23 cellular contexts compared by ENCODE assay signal in the genomic region with DNA sequence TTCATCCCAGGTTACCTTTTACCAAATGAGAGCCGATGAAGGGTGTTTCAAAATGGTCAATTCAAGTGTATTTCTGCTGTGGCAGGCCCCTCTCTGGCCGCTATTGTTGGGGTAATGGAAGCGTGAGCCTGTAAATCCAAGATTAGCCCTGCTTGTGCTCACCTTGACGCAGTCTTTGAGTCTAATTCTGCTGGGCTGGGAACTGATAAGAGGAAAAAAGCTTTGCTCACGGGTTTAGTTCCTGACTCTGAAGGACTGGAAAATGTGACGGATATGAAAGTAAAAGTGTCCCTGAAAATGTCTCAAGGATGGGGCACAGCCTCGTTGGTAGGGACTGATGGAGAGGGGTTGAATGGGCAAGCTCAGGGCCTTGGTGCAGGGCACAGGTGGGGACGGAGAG.
DNase-seq lines count a peak whose midpoint lies in the region; ATAC-seq, FAIRE-seq and TF ChIP-seq lines count a peak whose summit lies in the region.
"Had no signal": no experiment of that assay in that cellular context is flagged by ENCODE, and none has a peak within 500 bp of the region (broad histone marks: within the 10 kb centered on the region; RNA-seq: fewer than 3 reads in every experiment).

No MANE protein-coding gene starts in this region.

- no peak overlapping the region for H3K14ac ChIP-seq in mesenchymal stem cell (ENCODE audit: low read length in 2 of 2)

- no peak overlapping the region for H2BK15ac ChIP-seq in mesenchymal stem cell (ENCODE audit: low read depth, poor library complexity, severe bottlenecking)

- POLR2A ChIA-PET in activated CD4-positive, alpha-beta T cell treated with anti-CD3 and anti-CD28 coated beads for 36 hours (lab: Charles Lee): no interaction called here

- no peaks in the 10 kb centered on the region for H3K4me1 Mint-ChIP-seq in activated CD4-positive, alpha-beta T cell treated with anti-CD3 and anti-CD28 coated beads for 36 hours
- H3K4me1 Mint-ChIP-seq in astrocyte (ENCODE audit: low read depth, unreplicated experiment): peaks cover 18% of the 10 kb centered on the region
- H3K4me1 Mint-ChIP-seq: CD4-positive, CD25-positive, alpha-beta regulatory T cell had no signal

- H2BK120ac ChIP-seq in mesenchymal stem cell (ENCODE audit: low read depth, low read length): no peak overlapping the region

- H3K4me2 ChIP-seq in astrocyte (ENCODE audit: low read length) (peak overlapping the region; percentile 45), mesenchymal stem cell (ENCODE audit: low read length, poor library complexity, severe bottlenecking) (no peak overlapping the region)
- H3K4me2 ChIP-seq: BLaER1 had no signal

- no peak overlapping the region for H2BK12ac ChIP-seq in mesenchymal stem cell (ENCODE audit: low read length in 2 of 2)

- DNase-seq in activated CD4-positive, alpha-beta T cell treated with anti-CD3 and anti-CD28 coated beads for 36 hours: no peak
- no peak for DNase-seq in activated CD4-positive, alpha-beta T cell treated with anti-CD3 and anti-CD28 coated beads for 4 hours
- DNase-seq in astrocyte (ENCODE audit: low read depth) (no peak), mesenchymal stem cell (no peak), small intestine (peak; percentile 6), SIG-M5 treated with dmso at 0.1 percent for 504 hours (lab: John Stamatoyannopoulos, UW; ENCODE audit: unreplicated experiment) (no peak), NCI-H187 (lab: John Stamatoyannopoulos, UW) (no peak)
- DNase-seq: CD4-positive, CD25-positive, alpha-beta regulatory T cell; DMS153; DND-41; Karpas-422; NCI-H1092; NCI-H1417 treated with DMSO at 0.1 percent for 48 hours; NCI-H1694 treated with DMSO at 0.1 percent for 48 hours; NCI-H2081 treated with DMSO at 0.1 percent for 48 hours; NCI-H2171; NCI-H510A treated with DMSO at 0.1 percent for 48 hours; NCI-H774; Right ventricle myocardium superior; RPMI8226 had no signal

- H2BK5ac ChIP-seq in mesenchymal stem cell (ENCODE audit: low read depth, low read length, poor library complexity, severe bottlenecking): no peak overlapping the region

- no peak overlapping the region for H4K8ac ChIP-seq in mesenchymal stem cell (ENCODE audit: low read length)

- H3K18ac ChIP-seq in mesenchymal stem cell (ENCODE audit: low read depth in 1 of 2, low read length in 2 of 2): no peak overlapping the region

- CTCF ChIA-PET in activated CD4-positive, alpha-beta T cell treated with anti-CD3 and anti-CD28 coated beads for 36 hours (lab: Charles Lee): no interaction called here

- H4K20me1 ChIP-seq in astrocyte (ENCODE audit: insufficient read depth, low read length): no peaks in the 10 kb centered on the region
- H4K20me1 ChIP-seq: BLaER1 had no signal

- no peak overlapping the region for H3K4me3 Mint-ChIP-seq in activated CD4-positive, alpha-beta T cell treated with anti-CD3 and anti-CD28 coated beads for 36 hours
- no peak overlapping the region for H3K4me3 Mint-ChIP-seq in astrocyte (ENCODE audit: unreplicated experiment)
- H3K4me3 Mint-ChIP-seq: CD4-positive, CD25-positive, alpha-beta regulatory T cell had no signal

- H3K36me3 ChIP-seq in astrocyte (ENCODE audit: insufficient read depth, low read length) (no peaks in the 10 kb centered on the region), mesenchymal stem cell (ENCODE audit: control insufficient read depth in 1 of 2, insufficient read depth in 2 of 2, low read depth in 1 of 2, low read length in 2 of 2) (no peaks in the 10 kb centered on the region), small intestine (ENCODE audit: control insufficient read depth in 2 of 2, insufficient read depth in 2 of 2, low read length in 2 of 2) (no peaks in the 10 kb centered on the region)
- H3K36me3 ChIP-seq: BLaER1 had no signal

- ATAC-seq in activated CD4-positive, alpha-beta T cell treated with anti-CD3 and anti-CD28 coated beads for 36 hours: no peak
- ATAC-seq in GM19035 (IDR thresholded peaks at IDR 0.05; ENCODE audit: unreplicated experiment): no peak

- no peak overlapping the region for H3K9ac ChIP-seq in astrocyte (ENCODE audit: low read length)
- no peak overlapping the region for H3K9ac ChIP-seq in mesenchymal stem cell (ENCODE audit: low read length)
- H3K9ac ChIP-seq: BLaER1 had no signal

- H4K91ac ChIP-seq in mesenchymal stem cell (ENCODE audit: low read length): no peak overlapping the region

- peak overlapping the region; percentile 31 for H2AK5ac ChIP-seq in mesenchymal stem cell (ENCODE audit: low read length, severe bottlenecking)

- H3K4me3 ChIP-seq in astrocyte (ENCODE audit: insufficient read depth, low read depth, low read length): no peak overlapping the region
- no peak overlapping the region for H3K4me3 ChIP-seq in mesenchymal stem cell (ENCODE audit: insufficient read depth in 1 of 2, low read depth in 1 of 2, low read length in 2 of 2)
- H3K4me3 ChIP-seq in small intestine (ENCODE audit: low read depth in 1 of 2, low read length in 2 of 2): no peak overlapping the region
- H3K4me3 ChIP-seq: BLaER1 had no signal

- H3K27ac Mint-ChIP-seq in activated CD4-positive, alpha-beta T cell treated with anti-CD3 and anti-CD28 coated beads for 36 hours: peak overlapping the region; percentile 20
- H3K27ac Mint-ChIP-seq in astrocyte (ENCODE audit: unreplicated experiment): peak overlapping the region; percentile 5
- H3K27ac Mint-ChIP-seq: CD4-positive, CD25-positive, alpha-beta regulatory T cell had no signal

- no peaks in the 10 kb centered on the region for H3K27me3 ChIP-seq in astrocyte (ENCODE audit: insufficient read depth, low read length)
- H3K27me3 ChIP-seq in mesenchymal stem cell (ENCODE audit: control insufficient read depth in 1 of 2, insufficient read depth in 1 of 2, low read length in 2 of 2): peaks cover 0 to 28% of the 10 kb centered on the region in 2 experiments
- H3K27me3 ChIP-seq in small intestine (ENCODE audit: control insufficient read depth in 2 of 2, insufficient read depth in 2 of 2, low read length in 2 of 2): no peaks in the 10 kb centered on the region
- H3K27me3 ChIP-seq: BLaER1 had no signal

- H3K4ac ChIP-seq in mesenchymal stem cell (ENCODE audit: low read depth in 1 of 2, low read length in 2 of 2): no peak overlapping the region

- H3K4me1 ChIP-seq in astrocyte (ENCODE audit: insufficient read depth, low read length): peaks cover 4% of the 10 kb centered on the region
- H3K4me1 ChIP-seq in mesenchymal stem cell (ENCODE audit: control insufficient read depth, insufficient read depth, low read depth, low read length): peaks cover 21% of the 10 kb centered on the region
- H3K4me1 ChIP-seq in small intestine (ENCODE audit: control insufficient read depth in 2 of 2, insufficient read depth in 1 of 2, low read depth in 1 of 2, low read length in 1 of 2): no peaks in the 10 kb centered on the region
- H3K4me1 ChIP-seq: BLaER1 had no signal

- no peaks in the 10 kb centered on the region for H3K36me3 Mint-ChIP-seq in activated CD4-positive, alpha-beta T cell treated with anti-CD3 and anti-CD28 coated beads for 36 hours (ENCODE audit: low read depth)
- no peaks in the 10 kb centered on the region for H3K36me3 Mint-ChIP-seq in astrocyte (ENCODE audit: low read depth, unreplicated experiment)
- H3K36me3 Mint-ChIP-seq: CD4-positive, CD25-positive, alpha-beta regulatory T cell had no signal

- no peaks in the 10 kb centered on the region for H3K79me1 ChIP-seq in mesenchymal stem cell (replicated peaks; ENCODE audit: low read length, poor library complexity, severe bottlenecking)

- peaks cover 2% of the 10 kb centered on the region for H3K27me3 Mint-ChIP-seq in activated CD4-positive, alpha-beta T cell treated with anti-CD3 and anti-CD28 coated beads for 36 hours
- H3K27me3 Mint-ChIP-seq in astrocyte (ENCODE audit: low read depth, unreplicated experiment): peaks cover 13% of the 10 kb centered on the region

- intact Hi-C loops in activated CD4-positive, alpha-beta T cell treated with anti-CD3 and anti-CD28 coated beads for 36 hours (cut with DNase I, micrococcal nuclease): no loop called here

- H3K23ac ChIP-seq in mesenchymal stem cell (ENCODE audit: low read length in 2 of 2): no peak overlapping the region

- no peaks in the 10 kb centered on the region for H3K9me3 Mint-ChIP-seq in activated CD4-positive, alpha-beta T cell treated with anti-CD3 and anti-CD28 coated beads for 36 hours (ENCODE audit: low read depth)
- H3K9me3 Mint-ChIP-seq in astrocyte (ENCODE audit: unreplicated experiment): peaks cover 2% of the 10 kb centered on the region
- H3K9me3 Mint-ChIP-seq: CD4-positive, CD25-positive, alpha-beta regulatory T cell had no signal

- H3K79me2 ChIP-seq in astrocyte (ENCODE audit: insufficient read depth, low read length): no peaks in the 10 kb centered on the region

- FAIRE-seq in astrocyte (lab: Jason Lieb, UNC) (no peak), small intestine (lab: Jason Lieb, UNC) (no peak)

- H3K9me3 ChIP-seq in astrocyte (ENCODE audit: insufficient read depth, low read depth, low read length) (no peaks in the 10 kb centered on the region), mesenchymal stem cell (ENCODE audit: control insufficient read depth, low read length) (no peaks in the 10 kb centered on the region), small intestine (ENCODE audit: control insufficient read depth, low read depth) (no peaks in the 10 kb centered on the region)

- H3K27ac ChIP-seq in astrocyte (ENCODE audit: low read depth, low read length) (no peak overlapping the region), mesenchymal stem cell (ENCODE audit: low read length, poor library complexity, severe bottlenecking) (peak overlapping the region; percentile 44), small intestine (ENCODE audit: low read depth in 1 of 2, low read length in 1 of 2) (no peak overlapping the region)
- H3K27ac ChIP-seq: BLaER1, HL-60 had no signal

- WGBS in mesenchymal stem cell: 81% methylated on average over 7 of the region's 8 CpGs
- WGBS in small intestine, 3 donors: 37 to 61% (median 44%) methylated on average over 8 of the region's 8 CpGs

- TF ChIP-seq CTCF in astrocyte (IDR thresholded peaks at IDR 0.05; ENCODE audit: insufficient read depth, low read depth, low read length): no peak

- H2AFZ ChIP-seq in astrocyte (ENCODE audit: low read depth, low read length) (no peak overlapping the region), mesenchymal stem cell (ENCODE audit: low read depth, low read length) (no peak overlapping the region)
